ENCODE assay signal across 23 cellular contexts in the genomic region with DNA sequence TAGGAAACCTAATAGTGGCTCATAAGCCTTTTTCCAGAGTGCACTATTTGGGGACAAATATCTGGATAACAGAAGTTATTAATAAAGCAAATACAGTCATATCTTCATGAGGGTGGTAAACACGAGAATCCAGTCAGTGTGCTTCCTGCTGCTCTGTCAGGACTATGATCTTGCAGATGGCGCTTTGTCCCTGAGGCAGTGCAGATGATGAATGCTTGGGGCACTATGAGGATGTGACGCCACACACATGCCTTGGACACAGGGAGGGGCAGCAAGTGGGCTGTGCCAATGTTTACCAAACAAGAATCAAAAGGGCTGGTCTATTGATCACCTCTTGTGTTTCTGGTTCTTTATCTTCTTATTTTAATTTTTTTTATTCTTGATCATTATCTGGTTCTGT.
"Had no signal": no experiment of that assay in that cellular context is flagged by ENCODE, and none has a peak within 500 bp of the region (broad histone marks: within the 10 kb centered on the region; RNA-seq: fewer than 3 reads in every experiment).

No MANE protein-coding gene starts in this region.

- DNase-seq: MV-4-11, NCI-H1048, NCI-H1105, NCI-H1436 treated with DMSO at 0.1 percent for 48 hours, NCI-H1694, NCI-H187 treated with DMSO at 0.1 percent for 48 hours, NCI-H2029 treated with DMSO at 0.1 percent for 48 hours, NCI-H2107, NCI-H2227 treated with DMSO at 0.1 percent for 48 hours, NCI-H446, NCI-H510A, NCI-H524 treated with DMSO at 0.1 percent for 48 hours, NCI-H774, PC-3, SHP77 treated with DMSO at 0.1 percent for 48 hours, SJCRH30, T-helper 1 cell had no signal

- H3K27ac ChIP-seq: HL-60, KMS-11, SJCRH30 had no signal

- H3K9ac ChIP-seq: KMS-11 had no signal

- H3K4me1 ChIP-seq: SJCRH30 had no signal

- H3K4me3 ChIP-seq: K562, SJCRH30 had no signal

- H3K9me3 ChIP-seq: SJCRH30 had no signal

- ATAC-seq: K562, Panc1, PC-3, Right ventricle myocardium inferior, SK-N-SH treated with all-trans-retinoic acid at 6 μM for 48 hours had no signal

- H3K36me3 ChIP-seq: SJCRH30 had no signal

- H3K4me2 ChIP-seq: KMS-11 had no signal
